In the genomic region with DNA sequence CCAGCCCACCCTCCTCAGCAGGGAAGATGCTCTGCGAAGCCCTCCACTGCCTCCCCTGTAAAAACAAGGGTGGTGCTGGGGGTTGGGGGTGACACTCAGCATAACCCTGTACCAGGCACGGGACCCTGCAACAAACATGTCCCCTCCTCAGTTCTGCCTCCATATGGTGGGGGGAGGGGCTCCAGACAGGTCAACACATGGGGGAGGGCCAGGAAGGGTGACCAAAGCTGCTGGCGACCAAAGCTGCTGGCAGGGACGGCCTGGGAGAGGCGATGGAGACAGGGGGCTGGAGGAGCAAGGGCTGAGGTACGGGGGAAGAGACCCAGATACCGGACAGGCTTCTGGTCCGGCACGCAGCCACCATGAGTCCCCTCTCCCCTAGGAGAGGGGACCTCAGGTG, we compare ENCODE assay signal across 1 cellular context.
TF ChIP-seq lines count a peak whose summit lies in the region.

No MANE protein-coding gene starts in this region.

TF ChIP-seq in WTC11, 78 proteins besides CTCF, POLR2A, EP300 and RAD21 (continued from another document):
- TF ChIP-seq, protein P1, sequence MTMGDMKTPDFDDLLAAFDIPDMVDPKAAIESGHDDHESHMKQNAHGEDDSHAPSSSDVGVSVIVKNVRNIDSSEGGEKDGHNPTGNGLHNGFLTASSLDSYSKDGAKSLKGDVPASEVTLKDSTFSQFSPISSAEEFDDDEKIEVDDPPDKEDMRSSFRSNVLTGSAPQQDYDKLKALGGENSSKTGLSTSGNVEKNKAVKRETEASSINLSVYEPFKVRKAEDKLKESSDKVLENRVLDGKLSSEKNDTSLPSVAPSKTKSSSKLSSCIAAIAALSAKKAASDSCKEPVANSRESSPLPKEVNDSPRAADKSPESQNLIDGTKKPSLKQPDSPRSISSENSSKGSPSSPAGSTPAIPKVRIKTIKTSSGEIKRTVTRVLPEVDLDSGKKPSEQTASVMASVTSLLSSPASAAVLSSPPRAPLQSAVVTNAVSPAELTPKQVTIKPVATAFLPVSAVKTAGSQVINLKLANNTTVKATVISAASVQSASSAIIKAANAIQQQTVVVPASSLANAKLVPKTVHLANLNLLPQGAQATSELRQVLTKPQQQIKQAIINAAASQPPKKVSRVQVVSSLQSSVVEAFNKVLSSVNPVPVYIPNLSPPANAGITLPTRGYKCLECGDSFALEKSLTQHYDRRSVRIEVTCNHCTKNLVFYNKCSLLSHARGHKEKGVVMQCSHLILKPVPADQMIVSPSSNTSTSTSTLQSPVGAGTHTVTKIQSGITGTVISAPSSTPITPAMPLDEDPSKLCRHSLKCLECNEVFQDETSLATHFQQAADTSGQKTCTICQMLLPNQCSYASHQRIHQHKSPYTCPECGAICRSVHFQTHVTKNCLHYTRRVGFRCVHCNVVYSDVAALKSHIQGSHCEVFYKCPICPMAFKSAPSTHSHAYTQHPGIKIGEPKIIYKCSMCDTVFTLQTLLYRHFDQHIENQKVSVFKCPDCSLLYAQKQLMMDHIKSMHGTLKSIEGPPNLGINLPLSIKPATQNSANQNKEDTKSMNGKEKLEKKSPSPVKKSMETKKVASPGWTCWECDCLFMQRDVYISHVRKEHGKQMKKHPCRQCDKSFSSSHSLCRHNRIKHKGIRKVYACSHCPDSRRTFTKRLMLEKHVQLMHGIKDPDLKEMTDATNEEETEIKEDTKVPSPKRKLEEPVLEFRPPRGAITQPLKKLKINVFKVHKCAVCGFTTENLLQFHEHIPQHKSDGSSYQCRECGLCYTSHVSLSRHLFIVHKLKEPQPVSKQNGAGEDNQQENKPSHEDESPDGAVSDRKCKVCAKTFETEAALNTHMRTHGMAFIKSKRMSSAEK (CRISPR knock-in tag; IDR thresholded peaks at IDR 0.05; ENCODE audit: borderline replicate concordance): no peak
- no peak for TF ChIP-seq FOXJ3 (CRISPR knock-in tag; IDR thresholded peaks at IDR 0.05; ENCODE audit: borderline replicate concordance)
- TF ChIP-seq, protein P2, sequence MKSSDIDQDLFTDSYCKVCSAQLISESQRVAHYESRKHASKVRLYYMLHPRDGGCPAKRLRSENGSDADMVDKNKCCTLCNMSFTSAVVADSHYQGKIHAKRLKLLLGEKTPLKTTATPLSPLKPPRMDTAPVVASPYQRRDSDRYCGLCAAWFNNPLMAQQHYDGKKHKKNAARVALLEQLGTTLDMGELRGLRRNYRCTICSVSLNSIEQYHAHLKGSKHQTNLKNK (CRISPR knock-in tag; IDR thresholded peaks at IDR 0.05): no peak
- TF ChIP-seq, protein P3, sequence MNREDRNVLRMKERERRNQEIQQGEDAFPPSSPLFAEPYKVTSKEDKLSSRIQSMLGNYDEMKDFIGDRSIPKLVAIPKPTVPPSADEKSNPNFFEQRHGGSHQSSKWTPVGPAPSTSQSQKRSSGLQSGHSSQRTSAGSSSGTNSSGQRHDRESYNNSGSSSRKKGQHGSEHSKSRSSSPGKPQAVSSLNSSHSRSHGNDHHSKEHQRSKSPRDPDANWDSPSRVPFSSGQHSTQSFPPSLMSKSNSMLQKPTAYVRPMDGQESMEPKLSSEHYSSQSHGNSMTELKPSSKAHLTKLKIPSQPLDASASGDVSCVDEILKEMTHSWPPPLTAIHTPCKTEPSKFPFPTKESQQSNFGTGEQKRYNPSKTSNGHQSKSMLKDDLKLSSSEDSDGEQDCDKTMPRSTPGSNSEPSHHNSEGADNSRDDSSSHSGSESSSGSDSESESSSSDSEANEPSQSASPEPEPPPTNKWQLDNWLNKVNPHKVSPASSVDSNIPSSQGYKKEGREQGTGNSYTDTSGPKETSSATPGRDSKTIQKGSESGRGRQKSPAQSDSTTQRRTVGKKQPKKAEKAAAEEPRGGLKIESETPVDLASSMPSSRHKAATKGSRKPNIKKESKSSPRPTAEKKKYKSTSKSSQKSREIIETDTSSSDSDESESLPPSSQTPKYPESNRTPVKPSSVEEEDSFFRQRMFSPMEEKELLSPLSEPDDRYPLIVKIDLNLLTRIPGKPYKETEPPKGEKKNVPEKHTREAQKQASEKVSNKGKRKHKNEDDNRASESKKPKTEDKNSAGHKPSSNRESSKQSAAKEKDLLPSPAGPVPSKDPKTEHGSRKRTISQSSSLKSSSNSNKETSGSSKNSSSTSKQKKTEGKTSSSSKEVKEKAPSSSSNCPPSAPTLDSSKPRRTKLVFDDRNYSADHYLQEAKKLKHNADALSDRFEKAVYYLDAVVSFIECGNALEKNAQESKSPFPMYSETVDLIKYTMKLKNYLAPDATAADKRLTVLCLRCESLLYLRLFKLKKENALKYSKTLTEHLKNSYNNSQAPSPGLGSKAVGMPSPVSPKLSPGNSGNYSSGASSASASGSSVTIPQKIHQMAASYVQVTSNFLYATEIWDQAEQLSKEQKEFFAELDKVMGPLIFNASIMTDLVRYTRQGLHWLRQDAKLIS (CRISPR knock-in tag; IDR thresholded peaks at IDR 0.05; ENCODE audit: borderline replicate concordance): no peak
- TF ChIP-seq, protein P4, sequence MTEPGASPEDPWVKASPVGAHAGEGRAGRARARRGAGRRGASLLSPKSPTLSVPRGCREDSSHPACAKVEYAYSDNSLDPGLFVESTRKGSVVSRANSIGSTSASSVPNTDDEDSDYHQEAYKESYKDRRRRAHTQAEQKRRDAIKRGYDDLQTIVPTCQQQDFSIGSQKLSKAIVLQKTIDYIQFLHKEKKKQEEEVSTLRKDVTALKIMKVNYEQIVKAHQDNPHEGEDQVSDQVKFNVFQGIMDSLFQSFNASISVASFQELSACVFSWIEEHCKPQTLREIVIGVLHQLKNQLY (CRISPR knock-in tag; IDR thresholded peaks at IDR 0.05): no peak
- TF ChIP-seq, protein P5, sequence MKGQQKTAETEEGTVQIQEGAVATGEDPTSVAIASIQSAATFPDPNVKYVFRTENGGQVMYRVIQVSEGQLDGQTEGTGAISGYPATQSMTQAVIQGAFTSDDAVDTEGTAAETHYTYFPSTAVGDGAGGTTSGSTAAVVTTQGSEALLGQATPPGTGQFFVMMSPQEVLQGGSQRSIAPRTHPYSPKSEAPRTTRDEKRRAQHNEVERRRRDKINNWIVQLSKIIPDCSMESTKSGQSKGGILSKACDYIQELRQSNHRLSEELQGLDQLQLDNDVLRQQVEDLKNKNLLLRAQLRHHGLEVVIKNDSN (CRISPR knock-in tag; IDR thresholded peaks at IDR 0.05): no peak
